Comparison of ENCODE assay signal across 14 cellular contexts in the genomic region with DNA sequence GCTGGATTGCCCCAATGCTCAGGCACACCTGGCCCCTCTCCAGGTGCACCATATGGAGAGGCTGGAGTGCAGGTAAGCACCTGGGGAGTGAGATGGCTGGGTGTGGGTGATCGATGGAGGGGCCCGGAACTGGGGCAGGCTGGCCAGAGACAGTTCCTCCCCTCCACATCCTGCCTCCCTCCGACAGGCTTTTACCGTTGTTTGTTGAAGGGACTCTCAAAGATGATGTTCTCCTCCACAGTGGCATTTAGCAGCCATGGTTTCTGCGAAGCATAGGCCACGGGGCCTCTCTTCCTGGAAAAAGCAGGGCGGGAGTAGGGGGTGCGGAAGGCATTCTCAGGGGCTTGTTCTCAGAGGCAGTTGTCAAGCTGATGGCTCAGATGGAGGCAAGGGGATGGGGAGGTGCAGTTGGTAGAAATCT. TPM values are rescaled to one million over a fixed set of nuclear protein-coding genes. Genes with fewer than 3 reads are reported as not detected.
DNase-seq lines count a peak whose midpoint lies in the region; ATAC-seq and TF ChIP-seq lines count a peak whose summit lies in the region.
"Had no signal": no experiment of that assay in that cellular context is flagged by ENCODE, and none has a peak within 500 bp of the region (broad histone marks: within the 10 kb centered on the region; RNA-seq: fewer than 3 reads in every experiment).

No MANE protein-coding gene starts in this region.

- intact Hi-C loops in body of pancreas (cut with DNase I) (no loop called here), gastrocnemius medialis (cut with DNase I; ENCODE audit: low total_unique reads) (no loop called here), head of caudate nucleus (cut with DNase I) (no loop called here)

- peak; percentile 61 for DNase-seq in activated naive CD4-positive, alpha-beta T cell treated with anti-CD3 and anti-CD28 coated beads, Interleukin-2, amount 10 ng/mL, durations not matched to agents 7 days and 5 days
- no peak for DNase-seq in activated naive CD4-positive, alpha-beta T cell (lab: John Stamatoyannopoulos, UW)
- peak; percentile 49 for DNase-seq in NCI-H2171 treated with DMSO at 0.1 percent for 48 hours (lab: John Stamatoyannopoulos, UW)
- DNase-seq in body of pancreas, result peak; percentile 69 to 84 (median 78)
- no peak for DNase-seq in cerebellar nuclear complex (lab: John Stamatoyannopoulos, UW)
- DNase-seq in gastrocnemius medialis, result no peak
- no peak for DNase-seq in NCI-H82 (lab: John Stamatoyannopoulos, UW)
- no peak for DNase-seq in head of caudate nucleus
- DNase-seq: activated CD4-positive, alpha-beta T cell treated with anti-CD3 and anti-CD28 coated beads, Interleukin-2, amount 50 U/mL, for 48 hours; AML-193; anterior cingulate cortex; NCI-H226; PC-3 had no signal

- CTCF ChIA-PET in activated naive CD4-positive, alpha-beta T cell treated with anti-CD3 and anti-CD28 coated beads, Interleukin-2, amount 10 ng/mL, durations not matched to agents 7 days and 5 days (lab: Charles Lee), result interaction anchor here (1.0 to 2.4 kb wide), 2 partner anchors 9 to 28 kb away, joined by 3 to 6 read pairs; no protein-coding TSS in a partner anchor

- H3K4me3 ChIP-seq in body of pancreas (no peak overlapping the region), gastrocnemius medialis (no peak overlapping the region)

- H3K9me3 ChIP-seq in body of pancreas, result no peaks in the 10 kb centered on the region
- no peaks in the 10 kb centered on the region for H3K9me3 ChIP-seq in gastrocnemius medialis

- WGBS in body of pancreas, 2 donors, result 51 to 100% methylated on average over 4 to 8 of the region's 8 CpGs

- peak; percentile 38 for ATAC-seq in body of pancreas
- ATAC-seq in gastrocnemius medialis, result no peak
- ATAC-seq: PC-3, sciatic nerve had no signal

- peaks cover 44% of the 10 kb centered on the region for H3K4me1 ChIP-seq in body of pancreas
- H3K4me1 ChIP-seq in gastrocnemius medialis, result peaks cover 21 to 29% of the 10 kb centered on the region in 2 donors

- H3K4me1 Mint-ChIP-seq in activated naive CD4-positive, alpha-beta T cell treated with anti-CD3 and anti-CD28 coated beads, Interleukin-2, amount 10 ng/mL, durations not matched to agents 7 days and 5 days, result peaks cover 51% of the 10 kb centered on the region

- H3K36me3 Mint-ChIP-seq in activated naive CD4-positive, alpha-beta T cell treated with anti-CD3 and anti-CD28 coated beads, Interleukin-2, amount 10 ng/mL, durations not matched to agents 7 days and 5 days, result no peaks in the 10 kb centered on the region

- TF ChIP-seq POLR2A in body of pancreas (IDR thresholded peaks at IDR 0.05) (no peak), gastrocnemius medialis (IDR thresholded peaks at IDR 0.05) (no peak)

- in situ Hi-C loops in gastrocnemius medialis (cut with MboI; ENCODE audit: low sequenced_read_pairs in 4 of 4), result loop anchor here in 1 of 4 donors (25.0 kb wide), 1 partner anchor 423 kb away; no protein-coding TSS in a partner anchor

- H3K36me3 ChIP-seq in body of pancreas (replicated peaks in 1 of 2; ENCODE audit: insufficient read depth in 1 of 2, low read depth in 2 of 2), result no peaks in the 10 kb centered on the region
- H3K36me3 ChIP-seq in gastrocnemius medialis, result no peaks in the 10 kb centered on the region

- H3K27me3 ChIP-seq in body of pancreas (no peaks in the 10 kb centered on the region), gastrocnemius medialis (no peaks in the 10 kb centered on the region)

- H3K27ac ChIP-seq in body of pancreas (peak overlapping the region; percentile 71 to 93 (median 87)), gastrocnemius medialis (peak overlapping the region in 1 of 4 donors; percentile 87)

- H3K27ac Mint-ChIP-seq in activated naive CD4-positive, alpha-beta T cell treated with anti-CD3 and anti-CD28 coated beads, Interleukin-2, amount 10 ng/mL, durations not matched to agents 7 days and 5 days, result peak overlapping the region; percentile 86

- peaks cover 71% of the 10 kb centered on the region for H3K27me3 Mint-ChIP-seq in activated naive CD4-positive, alpha-beta T cell treated with anti-CD3 and anti-CD28 coated beads, Interleukin-2, amount 10 ng/mL, durations not matched to agents 7 days and 5 days

- H3K9me3 Mint-ChIP-seq in activated naive CD4-positive, alpha-beta T cell treated with anti-CD3 and anti-CD28 coated beads, Interleukin-2, amount 10 ng/mL, durations not matched to agents 7 days and 5 days, result no peaks in the 10 kb centered on the region

- no peak for TF ChIP-seq CTCF in body of pancreas (IDR thresholded peaks at IDR 0.05)
- TF ChIP-seq CTCF in gastrocnemius medialis (IDR thresholded peaks at IDR 0.05 in 4 of 5, conservative IDR thresholded peaks at IDR 0.05 in 1 of 5), result no peak

- H3K4me3 Mint-ChIP-seq in activated naive CD4-positive, alpha-beta T cell treated with anti-CD3 and anti-CD28 coated beads, Interleukin-2, amount 10 ng/mL, durations not matched to agents 7 days and 5 days, result no peak overlapping the region

RNA-seq across cellular contexts. Expression of a gene that starts 25.9 kb away (rescaled TPM):
- total RNA-seq in body of pancreas (10 to 100 TPM in 1 of 2 donors, 1 to 10 TPM in 1; 7.6 to 39.4 TPM), gastrocnemius medialis (100 to 1,000 TPM; 103 to 182 (median 147) TPM)

Comparison
In these comparisons a context has a peak if more than half of its experiments do, and no peak if none do; other contexts are left out.
1. DNase-seq: peak in activated naive CD4-positive, alpha-beta T cell treated with anti-CD3 and anti-CD28 coated beads, Interleukin-2, amount 10 ng/mL, durations not matched to agents 7 days and 5 days (single experiment), NCI-H2171 treated with DMSO at 0.1 percent for 48 hours (single experiment) and body of pancreas (4 of 4); none in activated naive CD4-positive, alpha-beta T cell (0 of 4), cerebellar nuclear complex (0 of 2), gastrocnemius medialis (0 of 2), NCI-H82 (single experiment) and head of caudate nucleus (0 of 42).